Comparison of ENCODE assay signal across 18 cellular contexts in genomic region chr5:134432174-134432573, GRCh38. TPM values are rescaled to one million over a fixed set of nuclear protein-coding genes. Genes with fewer than 3 reads are reported as not detected.
DNase-seq lines count a peak whose midpoint lies in the region; ATAC-seq and TF ChIP-seq lines count a peak whose summit lies in the region.
"Had no signal": no experiment of that assay in that cellular context is flagged by ENCODE, and none has a peak within 500 bp of the region (broad histone marks: within the 10 kb centered on the region; RNA-seq: fewer than 3 reads in every experiment).

No MANE protein-coding gene starts in this region.

- H3K9me3 Mint-ChIP-seq in activated CD4-positive, alpha-beta T cell treated with anti-CD3 and anti-CD28 coated beads for 36 hours (ENCODE audit: low read depth), result no peaks in the 10 kb centered on the region
- no peaks in the 10 kb centered on the region for H3K9me3 Mint-ChIP-seq in activated naive CD4-positive, alpha-beta T cell treated with anti-CD3 and anti-CD28 coated beads for 36 hours
- H3K9me3 Mint-ChIP-seq in activated T-helper 2 cell treated with anti-CD3 and anti-CD28 coated beads, Interferon-gamma antibody, Interleukin-2, Interleukin-4, amounts not matched to agents 10 μg/mL and 5 μg/mL and 100 μg/mL, durations not matched to agents 14 hours and 24 hours and 36 hours, result no peaks in the 10 kb centered on the region
- no peaks in the 10 kb centered on the region for H3K9me3 Mint-ChIP-seq in stimulated activated memory B cell treated with anti-CD40 and anti-IgM and Interleukin-4, amounts not matched to agents 10 μg/mL and 1 μg/mL and 100 μg/mL, for 72 hours
- no peaks in the 10 kb centered on the region for H3K9me3 Mint-ChIP-seq in type B pancreatic cell
- H3K9me3 Mint-ChIP-seq: CD14-positive monocyte, H9 had no signal

- intact Hi-C loops in activated CD4-positive, alpha-beta T cell treated with anti-CD3 and anti-CD28 coated beads for 36 hours (cut with DNase I, micrococcal nuclease), result no loop called here
- intact Hi-C loops in activated naive CD4-positive, alpha-beta T cell treated with anti-CD3 and anti-CD28 coated beads for 36 hours (cut with micrococcal nuclease), result no loop called here
- intact Hi-C loops in activated T-helper 2 cell treated with anti-CD3 and anti-CD28 coated beads, Interferon-gamma antibody, Interleukin-2, Interleukin-4, amounts not matched to agents 10 μg/mL and 5 μg/mL and 100 μg/mL, durations not matched to agents 14 hours and 24 hours and 36 hours (cut with micrococcal nuclease), result no loop called here

- no peak for TF ChIP-seq CTCF in type B pancreatic cell (conservative IDR thresholded peaks at IDR 0.05)

- ATAC-seq in activated CD4-positive, alpha-beta T cell treated with anti-CD3 and anti-CD28 coated beads for 36 hours, result peak; percentile 31
- no peak for ATAC-seq in stimulated activated memory B cell treated with anti-CD40 and anti-IgM and Interleukin-4, amounts not matched to agents 10 μg/mL and 1 μg/mL and 100 μg/mL, for 72 hours
- no peak for ATAC-seq in HG02970 (IDR thresholded peaks at IDR 0.05; ENCODE audit: low FRiP score, unreplicated experiment)

- CTCF ChIA-PET in activated CD4-positive, alpha-beta T cell treated with anti-CD3 and anti-CD28 coated beads for 36 hours (lab: Charles Lee), result interaction anchor here (0.6 to 1.0 kb wide), 2 partner anchors 128 to 146 kb away, joined by 3 to 4 read pairs; no protein-coding TSS in a partner anchor
- CTCF ChIA-PET in activated naive CD4-positive, alpha-beta T cell treated with anti-CD3 and anti-CD28 coated beads for 36 hours (lab: Charles Lee), result no interaction called here

- no peaks in the 10 kb centered on the region for H3K27me3 Mint-ChIP-seq in activated CD4-positive, alpha-beta T cell treated with anti-CD3 and anti-CD28 coated beads for 36 hours
- no peaks in the 10 kb centered on the region for H3K27me3 Mint-ChIP-seq in activated naive CD4-positive, alpha-beta T cell treated with anti-CD3 and anti-CD28 coated beads for 36 hours (ENCODE audit: low read depth)
- peaks cover 2% of the 10 kb centered on the region for H3K27me3 Mint-ChIP-seq in activated T-helper 2 cell treated with anti-CD3 and anti-CD28 coated beads, Interferon-gamma antibody, Interleukin-2, Interleukin-4, amounts not matched to agents 10 μg/mL and 5 μg/mL and 100 μg/mL, durations not matched to agents 14 hours and 24 hours and 36 hours (ENCODE audit: low read depth)
- no peaks in the 10 kb centered on the region for H3K27me3 Mint-ChIP-seq in stimulated activated memory B cell treated with anti-CD40 and anti-IgM and Interleukin-4, amounts not matched to agents 10 μg/mL and 1 μg/mL and 100 μg/mL, for 72 hours
- peaks cover 16% of the 10 kb centered on the region for H3K27me3 Mint-ChIP-seq in type B pancreatic cell

- H3K4me1 Mint-ChIP-seq in activated CD4-positive, alpha-beta T cell treated with anti-CD3 and anti-CD28 coated beads for 36 hours, result peaks cover 32% of the 10 kb centered on the region
- peaks cover 31% of the 10 kb centered on the region for H3K4me1 Mint-ChIP-seq in activated naive CD4-positive, alpha-beta T cell treated with anti-CD3 and anti-CD28 coated beads for 36 hours (ENCODE audit: low read depth)
- peaks cover 18% of the 10 kb centered on the region for H3K4me1 Mint-ChIP-seq in activated T-helper 2 cell treated with anti-CD3 and anti-CD28 coated beads, Interferon-gamma antibody, Interleukin-2, Interleukin-4, amounts not matched to agents 10 μg/mL and 5 μg/mL and 100 μg/mL, durations not matched to agents 14 hours and 24 hours and 36 hours (ENCODE audit: low read depth)
- H3K4me1 Mint-ChIP-seq in stimulated activated memory B cell treated with anti-CD40 and anti-IgM and Interleukin-4, amounts not matched to agents 10 μg/mL and 1 μg/mL and 100 μg/mL, for 72 hours, result peaks cover 37% of the 10 kb centered on the region
- H3K4me1 Mint-ChIP-seq in type B pancreatic cell (ENCODE audit: unreplicated experiment), result no peaks in the 10 kb centered on the region

- no peak overlapping the region for H3K27ac Mint-ChIP-seq in activated CD4-positive, alpha-beta T cell treated with anti-CD3 and anti-CD28 coated beads for 36 hours
- H3K27ac Mint-ChIP-seq in activated naive CD4-positive, alpha-beta T cell treated with anti-CD3 and anti-CD28 coated beads for 36 hours, result no peak overlapping the region
- peak overlapping the region; percentile 42 for H3K27ac Mint-ChIP-seq in activated T-helper 2 cell treated with anti-CD3 and anti-CD28 coated beads, Interferon-gamma antibody, Interleukin-2, Interleukin-4, amounts not matched to agents 10 μg/mL and 5 μg/mL and 100 μg/mL, durations not matched to agents 14 hours and 24 hours and 36 hours
- peak overlapping the region; percentile 71 for H3K27ac Mint-ChIP-seq in stimulated activated memory B cell treated with anti-CD40 and anti-IgM and Interleukin-4, amounts not matched to agents 10 μg/mL and 1 μg/mL and 100 μg/mL, for 72 hours
- H3K27ac Mint-ChIP-seq in type B pancreatic cell, result no peak overlapping the region

- POLR2A ChIA-PET in activated CD4-positive, alpha-beta T cell treated with anti-CD3 and anti-CD28 coated beads for 36 hours (lab: Charles Lee), result interaction anchor here (0.5 kb wide), 1 partner anchor 188 kb away, joined by 3 read pairs; no protein-coding TSS in a partner anchor

- DNase-seq in activated CD4-positive, alpha-beta T cell treated with anti-CD3 and anti-CD28 coated beads for 36 hours, result peak; percentile 64
- DNase-seq in activated CD4-positive, alpha-beta T cell treated with anti-CD3 and anti-CD28 coated beads for 4 hours, result no peak
- DNase-seq in activated naive CD4-positive, alpha-beta T cell treated with anti-CD3 and anti-CD28 coated beads for 36 hours, result peak; percentile 34
- no peak for DNase-seq in activated naive CD4-positive, alpha-beta T cell treated with anti-CD3 and anti-CD28 coated beads, Interleukin-2, amount 50 U/mL, for 16 hours
- no peak for DNase-seq in activated T-helper 2 cell treated with anti-CD3 and anti-CD28 coated beads, Interferon-gamma antibody, Interleukin-2, Interleukin-4, amounts not matched to agents 10 μg/mL and 5 μg/mL and 100 μg/mL, durations not matched to agents 14 hours and 24 hours and 36 hours (ENCODE audit: low spot score)
- DNase-seq in type B pancreatic cell (ENCODE audit: extremely low spot score, unreplicated experiment), result no peak
- DNase-seq: 8988T, DND-41, NCI-H1417, NCI-H187, NCI-H2107, NCI-H510A, NCI-H748 treated with DMSO at 0.1 percent for 48 hours, OCI-M1 had no signal

- no peak overlapping the region for H3K4me3 Mint-ChIP-seq in activated CD4-positive, alpha-beta T cell treated with anti-CD3 and anti-CD28 coated beads for 36 hours
- no peak overlapping the region for H3K4me3 Mint-ChIP-seq in activated naive CD4-positive, alpha-beta T cell treated with anti-CD3 and anti-CD28 coated beads for 36 hours
- H3K4me3 Mint-ChIP-seq in activated T-helper 2 cell treated with anti-CD3 and anti-CD28 coated beads, Interferon-gamma antibody, Interleukin-2, Interleukin-4, amounts not matched to agents 10 μg/mL and 5 μg/mL and 100 μg/mL, durations not matched to agents 14 hours and 24 hours and 36 hours (ENCODE audit: low read depth), result no peak overlapping the region
- H3K4me3 Mint-ChIP-seq in stimulated activated memory B cell treated with anti-CD40 and anti-IgM and Interleukin-4, amounts not matched to agents 10 μg/mL and 1 μg/mL and 100 μg/mL, for 72 hours, result no peak overlapping the region
- H3K4me3 Mint-ChIP-seq in type B pancreatic cell, result no peak overlapping the region
- H3K4me3 Mint-ChIP-seq: CD14-positive monocyte, H9 had no signal

- no peaks in the 10 kb centered on the region for H3K36me3 Mint-ChIP-seq in activated CD4-positive, alpha-beta T cell treated with anti-CD3 and anti-CD28 coated beads for 36 hours (ENCODE audit: low read depth)
- no peaks in the 10 kb centered on the region for H3K36me3 Mint-ChIP-seq in activated naive CD4-positive, alpha-beta T cell treated with anti-CD3 and anti-CD28 coated beads for 36 hours (ENCODE audit: low read depth)
- no peaks in the 10 kb centered on the region for H3K36me3 Mint-ChIP-seq in activated T-helper 2 cell treated with anti-CD3 and anti-CD28 coated beads, Interferon-gamma antibody, Interleukin-2, Interleukin-4, amounts not matched to agents 10 μg/mL and 5 μg/mL and 100 μg/mL, durations not matched to agents 14 hours and 24 hours and 36 hours (ENCODE audit: low read depth)
- H3K36me3 Mint-ChIP-seq in stimulated activated memory B cell treated with anti-CD40 and anti-IgM and Interleukin-4, amounts not matched to agents 10 μg/mL and 1 μg/mL and 100 μg/mL, for 72 hours, result no peaks in the 10 kb centered on the region
- H3K36me3 Mint-ChIP-seq in type B pancreatic cell, result no peaks in the 10 kb centered on the region
- H3K36me3 Mint-ChIP-seq: CD14-positive monocyte had no signal

RNA-seq across cellular contexts. Expression of gene CDKN2AIPNL, which starts 20.5 kb away (rescaled TPM):
- 10 to 100 TPM; 36.1 to 42.0 TPM for total RNA-seq in activated CD4-positive, alpha-beta T cell treated with anti-CD3 and anti-CD28 coated beads for 36 hours
- 10 to 100 TPM; 31.1 to 31.5 TPM for total RNA-seq in activated naive CD4-positive, alpha-beta T cell treated with anti-CD3 and anti-CD28 coated beads for 36 hours
- 34.5 and 37.8 TPM in 2 replicates for total RNA-seq in activated T-helper 2 cell treated with anti-CD3 and anti-CD28 coated beads, Interferon-gamma antibody, Interleukin-2, Interleukin-4, amounts not matched to agents 10 μg/mL and 5 μg/mL and 100 μg/mL, durations not matched to agents 14 hours and 24 hours and 36 hours
- 24.4 and 28.7 TPM in 2 replicates for total RNA-seq in type B pancreatic cell (ENCODE audit: low replicate concordance)

Comparison
In these comparisons a context has a peak if more than half of its experiments do, and no peak if none do; other contexts are left out.
1. DNase-seq: peak in activated CD4-positive, alpha-beta T cell treated with anti-CD3 and anti-CD28 coated beads for 36 hours (single experiment) and activated naive CD4-positive, alpha-beta T cell treated with anti-CD3 and anti-CD28 coated beads for 36 hours (single experiment); none in activated CD4-positive, alpha-beta T cell treated with anti-CD3 and anti-CD28 coated beads for 4 hours (0 of 2), activated naive CD4-positive, alpha-beta T cell treated with anti-CD3 and anti-CD28 coated beads, Interleukin-2, amount 50 U/mL, for 16 hours (single experiment), activated T-helper 2 cell treated with anti-CD3 and anti-CD28 coated beads, Interferon-gamma antibody, Interleukin-2, Interleukin-4, amounts not matched to agents 10 μg/mL and 5 μg/mL and 100 μg/mL, durations not matched to agents 14 hours and 24 hours and 36 hours (single experiment) and type B pancreatic cell (single experiment).
2. H3K27ac Mint-ChIP-seq: peak in activated T-helper 2 cell treated with anti-CD3 and anti-CD28 coated beads, Interferon-gamma antibody, Interleukin-2, Interleukin-4, amounts not matched to agents 10 μg/mL and 5 μg/mL and 100 μg/mL, durations not matched to agents 14 hours and 24 hours and 36 hours (single experiment) and stimulated activated memory B cell treated with anti-CD40 and anti-IgM and Interleukin-4, amounts not matched to agents 10 μg/mL and 1 μg/mL and 100 μg/mL, for 72 hours (single experiment); none in activated CD4-positive, alpha-beta T cell treated with anti-CD3 and anti-CD28 coated beads for 36 hours (single experiment), activated naive CD4-positive, alpha-beta T cell treated with anti-CD3 and anti-CD28 coated beads for 36 hours (single experiment) and type B pancreatic cell (single experiment).